Comparison of ENCODE assay signal across 8 cellular contexts in the genomic region with DNA sequence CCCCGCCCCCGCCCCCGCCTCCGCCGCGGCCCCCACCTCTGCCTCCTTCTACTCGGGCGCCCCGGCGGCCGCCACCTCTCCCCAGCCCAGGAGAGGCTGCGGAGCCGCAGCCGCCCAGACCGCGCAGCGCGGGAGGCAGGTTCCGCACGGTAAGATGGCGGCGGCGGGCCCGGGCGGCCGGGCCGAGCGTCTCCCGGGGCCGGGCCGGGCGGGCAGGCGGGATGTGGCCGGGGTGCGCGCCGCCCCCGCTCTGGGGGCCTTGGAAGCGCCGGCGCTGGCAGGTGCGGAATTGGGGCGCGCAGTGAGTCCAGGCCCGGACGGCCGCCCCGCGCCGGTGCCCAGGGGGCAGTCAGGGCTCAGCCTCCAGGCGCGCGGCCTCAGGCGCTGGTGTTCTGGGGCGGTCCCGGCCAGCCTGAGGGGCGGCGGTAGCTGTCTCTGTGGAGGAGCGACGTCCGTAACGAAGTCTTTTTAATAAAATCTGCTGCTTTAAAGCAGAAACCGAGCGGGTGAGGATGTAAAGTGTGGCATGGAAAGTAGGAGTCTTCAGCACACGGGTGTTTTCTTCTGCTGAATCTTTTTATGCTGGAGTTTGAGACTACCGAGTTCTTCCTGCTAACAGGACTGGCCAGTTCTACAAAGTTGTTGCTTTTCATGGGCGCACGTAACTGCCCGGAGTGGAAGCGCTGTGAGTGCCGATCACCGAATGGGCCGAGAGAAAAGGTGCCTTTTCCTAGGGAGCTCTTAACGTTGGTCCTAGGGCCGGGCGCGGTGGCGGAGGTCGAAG. TPM values are rescaled to one million over a fixed set of nuclear protein-coding genes. Genes with fewer than 3 reads are reported as not detected.
DNase-seq lines count a peak whose midpoint lies in the region; ATAC-seq and TF ChIP-seq lines count a peak whose summit lies in the region.

TSS of gene GID8 (plus strand) at position 43 of the 784 bp plus-strand sequence. CDS start 3,356 bp downstream, outside the sequence.

- ATAC-seq in CD8-positive, alpha-beta T cell, result peak; percentile 37
- ATAC-seq in GM19397 (IDR thresholded peaks at IDR 0.05; ENCODE audit: unreplicated experiment) (peak; percentile 40), HG03442 (IDR thresholded peaks at IDR 0.05; ENCODE audit: unreplicated experiment) (peak; percentile 32)

- H3K27me3 ChIP-seq in CD8-positive, alpha-beta T cell (ENCODE audit: insufficient read depth, low read length), result no peaks in the 10 kb centered on the region

- H3K4me1 ChIP-seq in CD8-positive, alpha-beta T cell (ENCODE audit: insufficient read depth, low read length), result peaks cover 57% of the 10 kb centered on the region

- intact Hi-C loops in CD8-positive, alpha-beta T cell (cut with DNase I, micrococcal nuclease), result loop anchor here (1.0 to 10.0 kb wide), 10 partner anchors 12 to 553 kb away; partner anchors contain the start of genes DIDO1 (in 1 of the 2), OGFR (in 1 of the 2), RPS21 (in 1 of the 2) and SLCO4A1 (in 1 of the 2)

- DNase-seq in CD8-positive, alpha-beta T cell, result peak in 5 of 7 experiments; percentile 13 to 69 (median 50)
- peak; percentile 62 for DNase-seq in choroid plexus epithelial cell (ENCODE audit: low read depth)
- peak; percentile 52 for DNase-seq in kidney tubule cell (ENCODE audit: low spot score)
- DNase-seq in stimulated activated CD4-positive, alpha-beta T cell treated with anti-CD3 and anti-CD28 coated beads, Interleukin-4, amount 100 ng/mL, for 1 hour, result peak; percentile 51
- no peak for DNase-seq in OCI-M2 (lab: John Stamatoyannopoulos, UW; ENCODE audit: unreplicated experiment)

- TF ChIP-seq CTCF in CD8-positive, alpha-beta T cell (IDR thresholded peaks at IDR 0.05), result no peak
- TF ChIP-seq CTCF in choroid plexus epithelial cell (conservative IDR thresholded peaks at IDR 0.05; ENCODE audit: low read depth, low read length), result no peak

- POLR2A ChIA-PET in CD8-positive, alpha-beta T cell (lab: Charles Lee), result interaction anchor here (0.7 to 6.1 kb wide), 11 partner anchors 12 to 144 kb away, joined by 3 to 50 read pairs (median 5); partner anchors contain the start of genes DIDO1, SLC17A9 and TCFL5

- H3K36me3 ChIP-seq in CD8-positive, alpha-beta T cell (ENCODE audit: insufficient read depth, low read length), result peaks cover 12% of the 10 kb centered on the region

- peak within 1 kb of the TSS; percentile 88 for H3K27ac ChIP-seq in CD8-positive, alpha-beta T cell (ENCODE audit: low read depth, low read length)

- H3K9me3 ChIP-seq in CD8-positive, alpha-beta T cell (ENCODE audit: low read length), result no peaks in the 10 kb centered on the region

- peaks cover 33% of the 10 kb centered on the region for H3K36me3 Mint-ChIP-seq in CD8-positive, alpha-beta T cell
- H3K36me3 Mint-ChIP-seq in T-helper 1 cell treated with Interleukin-12 subunit alpha and Interleukin-12 subunit beta and Interleukin-4 antibody, amounts not matched to agents 30 μg/mL and 1 μg/mL, for 36 hours (ENCODE audit: low read depth), result peaks cover 24% of the 10 kb centered on the region

- CTCF ChIA-PET in CD8-positive, alpha-beta T cell (lab: Charles Lee), result interaction anchor here (1.0 to 2.2 kb wide), 6 partner anchors 10 to 41 kb away, joined by 3 to 8 read pairs (median 4); no protein-coding TSS in a partner anchor

- H3K4me1 Mint-ChIP-seq in CD8-positive, alpha-beta T cell (ENCODE audit: low read depth), result peaks cover 35% of the 10 kb centered on the region
- peaks cover 16% of the 10 kb centered on the region for H3K4me1 Mint-ChIP-seq in T-helper 1 cell treated with Interleukin-12 subunit alpha and Interleukin-12 subunit beta and Interleukin-4 antibody, amounts not matched to agents 30 μg/mL and 1 μg/mL, for 36 hours (ENCODE audit: low read depth)

- no peaks in the 10 kb centered on the region for H3K9me3 Mint-ChIP-seq in CD8-positive, alpha-beta T cell
- H3K9me3 Mint-ChIP-seq in T-helper 1 cell treated with Interleukin-12 subunit alpha and Interleukin-12 subunit beta and Interleukin-4 antibody, amounts not matched to agents 30 μg/mL and 1 μg/mL, for 36 hours, result no peaks in the 10 kb centered on the region

- peak within 1 kb of the TSS; percentile 96 for H3K4me3 ChIP-seq in CD8-positive, alpha-beta T cell (ENCODE audit: low read depth, low read length)
- peak within 1 kb of the TSS; percentile 93 for H3K4me3 ChIP-seq in choroid plexus epithelial cell (ENCODE audit: low read depth, low read length)

- H3K27me3 Mint-ChIP-seq in CD8-positive, alpha-beta T cell (ENCODE audit: low read depth), result no peaks in the 10 kb centered on the region
- no peaks in the 10 kb centered on the region for H3K27me3 Mint-ChIP-seq in T-helper 1 cell treated with Interleukin-12 subunit alpha and Interleukin-12 subunit beta and Interleukin-4 antibody, amounts not matched to agents 30 μg/mL and 1 μg/mL, for 36 hours (ENCODE audit: low read depth)

- H3K4me3 Mint-ChIP-seq in CD8-positive, alpha-beta T cell, result peak within 1 kb of the TSS; percentile 97
- peak within 1 kb of the TSS; percentile 98 for H3K4me3 Mint-ChIP-seq in T-helper 1 cell treated with Interleukin-12 subunit alpha and Interleukin-12 subunit beta and Interleukin-4 antibody, amounts not matched to agents 30 μg/mL and 1 μg/mL, for 36 hours

- H3K27ac Mint-ChIP-seq in CD8-positive, alpha-beta T cell, result peak within 1 kb of the TSS; percentile 96
- H3K27ac Mint-ChIP-seq in T-helper 1 cell treated with Interleukin-12 subunit alpha and Interleukin-12 subunit beta and Interleukin-4 antibody, amounts not matched to agents 30 μg/mL and 1 μg/mL, for 36 hours, result peak within 1 kb of the TSS; percentile 96

RNA-seq across cellular contexts. Expression of gene GID8, which starts in this region (rescaled TPM):
- total RNA-seq in CD8-positive, alpha-beta T cell, result 10 to 100 TPM; 48.7 to 48.8 TPM
